ENCODE assay signal across 10 cellular contexts in genomic region chr3:131553495-131554247, GRCh38. TPM values are rescaled to one million over a fixed set of nuclear protein-coding genes. Genes with fewer than 3 reads are reported as not detected.
DNase-seq lines count a peak whose midpoint lies in the region; ATAC-seq and TF ChIP-seq lines count a peak whose summit lies in the region.
"Had no signal": no experiment of that assay in that cellular context is flagged by ENCODE, and none has a peak within 500 bp of the region (broad histone marks: within the 10 kb centered on the region; RNA-seq: fewer than 3 reads in every experiment).

No MANE protein-coding gene starts in this region.

- CTCF ChIA-PET in activated CD4-positive, alpha-beta T cell treated with anti-CD3 and anti-CD28 coated beads for 36 hours (lab: Charles Lee) = no interaction called here

- intact Hi-C loops in activated CD4-positive, alpha-beta T cell treated with anti-CD3 and anti-CD28 coated beads, Interleukin-2, amount 10 ng/mL, durations not matched to agents 24 days and 14 days (cut with micrococcal nuclease) = no loop called here
- intact Hi-C loops in activated CD4-positive, alpha-beta T cell treated with anti-CD3 and anti-CD28 coated beads for 36 hours (cut with DNase I, micrococcal nuclease) = no loop called here

- POLR2A ChIA-PET in activated CD4-positive, alpha-beta T cell treated with anti-CD3 and anti-CD28 coated beads for 36 hours (lab: Charles Lee) = no interaction called here

- H3K36me3 Mint-ChIP-seq in activated CD4-positive, alpha-beta T cell treated with anti-CD3 and anti-CD28 coated beads, Interleukin-2, amount 10 ng/mL, durations not matched to agents 24 days and 14 days (ENCODE audit: low read depth) = no peaks in the 10 kb centered on the region
- H3K36me3 Mint-ChIP-seq in progenitor cell of endocrine pancreas (ENCODE audit: insufficient read depth) = no peaks in the 10 kb centered on the region
- no peaks in the 10 kb centered on the region for H3K36me3 Mint-ChIP-seq in activated CD4-positive, alpha-beta T cell treated with anti-CD3 and anti-CD28 coated beads for 36 hours (ENCODE audit: low read depth)

- no peak for TF ChIP-seq CTCF in progenitor cell of endocrine pancreas (IDR thresholded peaks at IDR 0.05; ENCODE audit: unreplicated experiment)

- H3K9me3 Mint-ChIP-seq in activated CD4-positive, alpha-beta T cell treated with anti-CD3 and anti-CD28 coated beads, Interleukin-2, amount 10 ng/mL, durations not matched to agents 24 days and 14 days = no peaks in the 10 kb centered on the region
- H3K9me3 Mint-ChIP-seq in progenitor cell of endocrine pancreas (ENCODE audit: low read depth) = no peaks in the 10 kb centered on the region
- H3K9me3 Mint-ChIP-seq in activated CD4-positive, alpha-beta T cell treated with anti-CD3 and anti-CD28 coated beads for 36 hours (ENCODE audit: low read depth) = no peaks in the 10 kb centered on the region

- DNase-seq in activated CD4-positive, alpha-beta T cell treated with anti-CD3 and anti-CD28 coated beads, Interleukin-2, amount 10 ng/mL, durations not matched to agents 24 days and 14 days = no peak
- DNase-seq in NCI-H1417 (lab: John Stamatoyannopoulos, UW) = no peak
- no peak for DNase-seq in progenitor cell of endocrine pancreas (ENCODE audit: low spot score, unreplicated experiment)
- no peak for DNase-seq in activated CD4-positive, alpha-beta T cell treated with anti-CD3 and anti-CD28 coated beads for 36 hours
- DNase-seq: NCI-H146, upper lobe of right lung had no signal

- H3K27ac Mint-ChIP-seq in activated CD4-positive, alpha-beta T cell treated with anti-CD3 and anti-CD28 coated beads, Interleukin-2, amount 10 ng/mL, durations not matched to agents 24 days and 14 days = no peak overlapping the region
- no peak overlapping the region for H3K27ac Mint-ChIP-seq in progenitor cell of endocrine pancreas
- H3K27ac Mint-ChIP-seq in activated CD4-positive, alpha-beta T cell treated with anti-CD3 and anti-CD28 coated beads for 36 hours = no peak overlapping the region

- peak; percentile 96 for ATAC-seq in GM18508 (IDR thresholded peaks at IDR 0.05; ENCODE audit: insufficient read depth, unreplicated experiment)
- peak; percentile 98 for ATAC-seq in GM19467 (IDR thresholded peaks at IDR 0.05; ENCODE audit: unreplicated experiment)
- peak; percentile 97 for ATAC-seq in HG02885 (IDR thresholded peaks at IDR 0.05; ENCODE audit: poor library complexity, unreplicated experiment)
- ATAC-seq in HG03558 (IDR thresholded peaks at IDR 0.05; ENCODE audit: extremely low read depth, unreplicated experiment) = peak; percentile 96
- ATAC-seq in activated CD4-positive, alpha-beta T cell treated with anti-CD3 and anti-CD28 coated beads for 36 hours = no peak
- ATAC-seq: upper lobe of right lung had no signal

- no peak overlapping the region for H3K4me3 Mint-ChIP-seq in activated CD4-positive, alpha-beta T cell treated with anti-CD3 and anti-CD28 coated beads, Interleukin-2, amount 10 ng/mL, durations not matched to agents 24 days and 14 days
- no peak overlapping the region for H3K4me3 Mint-ChIP-seq in progenitor cell of endocrine pancreas (ENCODE audit: low read depth)
- no peak overlapping the region for H3K4me3 Mint-ChIP-seq in activated CD4-positive, alpha-beta T cell treated with anti-CD3 and anti-CD28 coated beads for 36 hours

- peaks cover 11% of the 10 kb centered on the region for H3K4me1 Mint-ChIP-seq in activated CD4-positive, alpha-beta T cell treated with anti-CD3 and anti-CD28 coated beads, Interleukin-2, amount 10 ng/mL, durations not matched to agents 24 days and 14 days
- H3K4me1 Mint-ChIP-seq in progenitor cell of endocrine pancreas (ENCODE audit: low read depth) = peaks cover 14% of the 10 kb centered on the region
- no peaks in the 10 kb centered on the region for H3K4me1 Mint-ChIP-seq in activated CD4-positive, alpha-beta T cell treated with anti-CD3 and anti-CD28 coated beads for 36 hours

- peaks cover 20% of the 10 kb centered on the region for H3K27me3 Mint-ChIP-seq in activated CD4-positive, alpha-beta T cell treated with anti-CD3 and anti-CD28 coated beads, Interleukin-2, amount 10 ng/mL, durations not matched to agents 24 days and 14 days
- H3K27me3 Mint-ChIP-seq in progenitor cell of endocrine pancreas = no peaks in the 10 kb centered on the region
- H3K27me3 Mint-ChIP-seq in activated CD4-positive, alpha-beta T cell treated with anti-CD3 and anti-CD28 coated beads for 36 hours = peaks cover 16% of the 10 kb centered on the region

RNA-seq across cellular contexts. Expression of gene MRPL3, which starts 50.9 kb away (rescaled TPM):
- 175 and 189 TPM in 2 replicates for total RNA-seq in activated CD4-positive, alpha-beta T cell treated with anti-CD3 and anti-CD28 coated beads, Interleukin-2, amount 10 ng/mL, durations not matched to agents 24 days and 14 days
- 83.8 and 90.4 TPM in 2 replicates for total RNA-seq in progenitor cell of endocrine pancreas
- 100 to 1,000 TPM; 166 to 278 TPM for total RNA-seq in activated CD4-positive, alpha-beta T cell treated with anti-CD3 and anti-CD28 coated beads for 36 hours
